In genomic region chr17:3626831-3627565, GRCh38 we compare ENCODE assay signal across 1 cellular context.
TF ChIP-seq lines count a peak whose summit lies in the region.

No MANE protein-coding gene starts in this region.

TF ChIP-seq in HepG2, 621 proteins besides CTCF, POLR2A, EP300 and RAD21:
- TF ChIP-seq ZNF556 (CRISPR knock-in tag; IDR thresholded peaks at IDR 0.05; ENCODE audit: borderline replicate concordance): no peak
- no peak for TF ChIP-seq GZF1 (CRISPR knock-in tag; IDR thresholded peaks at IDR 0.05)
- no peak for TF ChIP-seq NONO (IDR thresholded peaks at IDR 0.05)
- TF ChIP-seq NONO (CRISPR knock-in tag; conservative IDR thresholded peaks at IDR 0.05): no peak
- TF ChIP-seq ZNF614 (CRISPR knock-in tag; IDR thresholded peaks at IDR 0.05; ENCODE audit: borderline replicate concordance): no peak
- TF ChIP-seq HNF4G (IDR thresholded peaks at IDR 0.05; ENCODE audit: borderline replicate concordance, low read depth, low read length): no peak
- no peak for TF ChIP-seq HNF4G (CRISPR knock-in tag; IDR thresholded peaks at IDR 0.05; ENCODE audit: borderline replicate concordance, low read depth)
- TF ChIP-seq TSC22D2 (CRISPR knock-in tag; IDR thresholded peaks at IDR 0.05; ENCODE audit: borderline replicate concordance): no peak
- TF ChIP-seq FOXP1 (IDR thresholded peaks at IDR 0.05): no peak
- no peak for TF ChIP-seq FOXP1 (CRISPR knock-in tag; IDR thresholded peaks at IDR 0.05)
- TF ChIP-seq HOXD1 (CRISPR knock-in tag; IDR thresholded peaks at IDR 0.05): no peak
- TF ChIP-seq AGO1 (IDR thresholded peaks at IDR 0.05; ENCODE audit: low read depth, low read length, poor library complexity, severe bottlenecking): no peak
TF ChIP-seq in HepG2: peak in this region for 0.
